In genomic region chr3:195117978-195118581, GRCh38 we compare ENCODE assay signal across 9 cellular contexts.
DNase-seq lines count a peak whose midpoint lies in the region; ATAC-seq and TF ChIP-seq lines count a peak whose summit lies in the region.
"Had no signal": no experiment of that assay in that cellular context is flagged by ENCODE, and none has a peak within 500 bp of the region (broad histone marks: within the 10 kb centered on the region; RNA-seq: fewer than 3 reads in every experiment).

No MANE protein-coding gene starts in this region.

- no peak overlapping the region for H2AFZ ChIP-seq in PC-3 (ENCODE audit: low read length)

- intact Hi-C loops in PC-3 (cut with micrococcal nuclease): loop anchor here (2.0 kb wide), 1 partner anchor 143 kb away; no protein-coding TSS in a partner anchor
- intact Hi-C loops in head of caudate nucleus (cut with DNase I): loop anchor here (10.0 kb wide), 1 partner anchor 137 kb away; no protein-coding TSS in a partner anchor

- H3K79me2 ChIP-seq in PC-3 (ENCODE audit: low read length): no peaks in the 10 kb centered on the region

- no peak for TF ChIP-seq EP300 in upper lobe of left lung (IDR thresholded peaks at IDR 0.05)

- DNase-seq in GM20000 (ENCODE audit: low spot score): no peak
- DNase-seq in PC-3: peak; percentile 89
- DNase-seq in erythroblast (lab: John Stamatoyannopoulos, UW): peak; percentile 56 to 80
- DNase-seq in retinal pigment epithelial cell (ENCODE audit: low read depth): no peak
- DNase-seq in upper lobe of left lung: no peak
- DNase-seq in head of caudate nucleus: no peak
- DNase-seq in stimulated activated CD4-positive, alpha-beta T cell treated with anti-CD3 and anti-CD28 coated beads, Interleukin-4, amount 100 ng/mL, for 1 hour: no peak
- DNase-seq: activated naive CD4-positive, alpha-beta T cell treated with anti-CD3 and anti-CD28 coated beads, Interleukin-2, amount 10 ng/mL, durations not matched to agents 7 days and 5 days had no signal

- POLR2A ChIA-PET in PC-3 (lab: Charles Lee; ENCODE audit: unreplicated experiment): interaction anchor here (0.6 kb wide), 2 partner anchors 436 to 833 kb away, joined by 3 to 4 read pairs; no protein-coding TSS in a partner anchor

- H3K9me2 ChIP-seq in PC-3 (replicated peaks; ENCODE audit: low read length): no peaks in the 10 kb centered on the region

- H3K4me3 ChIP-seq in PC-3 (ENCODE audit: low read length): no peak overlapping the region
- no peak overlapping the region for H3K4me3 ChIP-seq in retinal pigment epithelial cell (ENCODE audit: low read length)
- no peak overlapping the region for H3K4me3 ChIP-seq in upper lobe of left lung

- TF ChIP-seq POLR2A in erythroblast (IDR thresholded peaks at IDR 0.05; ENCODE audit: low read length) (no peak), upper lobe of left lung (IDR thresholded peaks at IDR 0.05) (no peak)

- ATAC-seq in PC-3 (peak; percentile 87), upper lobe of left lung (ENCODE audit: low FRiP score in 2 of 2) (no peak), GM18870 (IDR thresholded peaks at IDR 0.05; ENCODE audit: unreplicated experiment) (no peak)

- peak overlapping the region; percentile 30; the same call in 1 of the 2 replicates for H3K9ac ChIP-seq in PC-3 (ENCODE audit: low read length)

- H3K27ac ChIP-seq in PC-3 (ENCODE audit: low read length) (peak overlapping the region; percentile 81), upper lobe of left lung (no peak overlapping the region)

- H3K4me1 ChIP-seq in PC-3 (ENCODE audit: insufficient read depth, low read length): peaks cover 26% of the 10 kb centered on the region
- peaks cover 2 to 20% (median 6%) of the 10 kb centered on the region in 4 donors for H3K4me1 ChIP-seq in upper lobe of left lung

- BruUV-seq in PC-3 (replicated peaks; lab: Mats Ljungman, UMichigan): TSS peak; percentile 29

- no peaks in the 10 kb centered on the region for H3K36me3 ChIP-seq in PC-3 (ENCODE audit: low read depth, low read length)
- no peaks in the 10 kb centered on the region for H3K36me3 ChIP-seq in upper lobe of left lung

- H3F3A ChIP-seq in PC-3 (ENCODE audit: low read length, unreplicated experiment): no peaks in the 10 kb centered on the region

- H4K20me1 ChIP-seq in PC-3 (ENCODE audit: low read length): no peaks in the 10 kb centered on the region

- H3K27me3 ChIP-seq in PC-3 (ENCODE audit: low read length) (no peaks in the 10 kb centered on the region), upper lobe of left lung (no peaks in the 10 kb centered on the region)

- TF ChIP-seq CTCF in GM20000 (IDR thresholded peaks at IDR 0.05; ENCODE audit: extremely low read depth, missing control alignments): peak; percentile 16
- peak; percentile 31; the same call in 1 of the 2 replicates for TF ChIP-seq CTCF in PC-3 (conservative IDR thresholded peaks at IDR 0.05; ENCODE audit: low read depth, low read length)
- TF ChIP-seq CTCF in retinal pigment epithelial cell (conservative IDR thresholded peaks at IDR 0.05; ENCODE audit: low read depth, low read length): peak; percentile 33
- TF ChIP-seq CTCF in upper lobe of left lung (IDR thresholded peaks at IDR 0.05): peak in 2 of 6 experiments; percentile 15 to 16

- CTCF ChIA-PET in PC-3 (lab: Charles Lee): interaction anchor here (0.5 kb wide), 1 partner anchor 670 kb away, joined by 19 read pairs; no protein-coding TSS in a partner anchor

- H3K4me2 ChIP-seq in PC-3 (ENCODE audit: low read length): peak overlapping the region; percentile 59

- no peaks in the 10 kb centered on the region for H3K9me3 ChIP-seq in PC-3 (ENCODE audit: low read length)
- no peaks in the 10 kb centered on the region for H3K9me3 ChIP-seq in upper lobe of left lung

- 45 to 62% methylated on average over 10 of the region's 10 CpGs for WGBS in upper lobe of left lung, 2 donors

Comparison
In these comparisons a context has a peak if more than half of its experiments do, and no peak if none do; other contexts are left out.
1. DNase-seq: peak in PC-3 (single experiment) and erythroblast (2 of 2); none in GM20000 (single experiment), retinal pigment epithelial cell (single experiment), upper lobe of left lung (0 of 2), head of caudate nucleus (0 of 42) and stimulated activated CD4-positive, alpha-beta T cell treated with anti-CD3 and anti-CD28 coated beads, Interleukin-4, amount 100 ng/mL, for 1 hour (single experiment).